In the genomic region with DNA sequence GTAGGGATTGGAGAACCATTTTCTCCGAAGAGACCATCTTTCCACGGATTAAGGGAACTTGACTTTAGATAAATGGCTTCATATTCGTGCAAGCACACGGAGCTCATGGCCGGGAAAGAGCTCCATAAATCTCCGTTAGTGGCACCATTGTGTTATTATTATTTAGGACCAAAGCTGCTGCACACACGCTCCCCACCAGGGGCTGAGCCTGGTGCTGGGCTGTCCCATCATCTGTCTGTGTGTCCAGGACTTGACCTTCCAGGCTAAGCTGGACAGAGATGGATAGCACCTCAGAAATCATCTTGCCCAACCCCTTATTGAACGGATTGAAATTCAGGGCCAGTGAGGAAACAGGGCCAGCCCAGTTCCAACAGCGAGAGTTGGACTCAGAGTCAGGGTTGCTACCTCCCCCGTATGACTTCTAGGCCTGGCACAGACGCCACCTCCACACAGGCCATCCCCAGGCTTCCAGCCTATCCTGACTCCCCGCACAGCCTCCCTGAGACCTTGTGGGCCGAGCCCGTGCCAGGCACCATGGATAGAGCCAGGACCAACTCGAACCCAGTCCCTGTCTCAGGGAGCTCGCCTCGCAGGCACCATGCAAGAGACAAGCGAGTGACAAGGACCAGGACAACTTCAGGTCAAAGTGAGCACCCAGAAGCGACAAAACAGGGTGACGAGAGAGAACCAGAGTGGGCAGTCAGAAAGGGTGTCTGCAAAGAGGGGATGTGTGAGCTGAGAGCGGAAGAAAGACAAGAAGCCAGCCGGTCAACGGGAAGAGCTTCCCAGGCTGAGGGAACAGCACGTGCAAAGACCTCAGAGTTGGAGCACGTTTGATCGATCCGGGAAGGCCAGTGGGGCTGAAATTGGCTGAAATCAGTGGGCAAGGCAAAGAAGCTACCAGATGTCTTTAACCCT, we compare ENCODE assay signal across 16 cellular contexts. TPM values are rescaled to one million over a fixed set of nuclear protein-coding genes. Genes with fewer than 3 reads are reported as not detected.
DNase-seq lines count a peak whose midpoint lies in the region; ATAC-seq and TF ChIP-seq lines count a peak whose summit lies in the region.
"Had no signal": no experiment of that assay in that cellular context is flagged by ENCODE, and none has a peak within 500 bp of the region (broad histone marks: within the 10 kb centered on the region; RNA-seq: fewer than 3 reads in every experiment).

No MANE protein-coding gene starts in this region.

- H3K9me3 ChIP-seq in AG04450 (ENCODE audit: control insufficient read depth, insufficient read depth, low read length): no peaks in the 10 kb centered on the region; the same call in 1 of the 2 replicates
- H3K9me3 ChIP-seq: heart left ventricle, psoas muscle had no signal

- in situ Hi-C loops in brain microvascular endothelial cell (cut with HindIII; ENCODE audit: low pct_ligation_motif_present, low sequenced_read_pairs): no loop called here

- peak; percentile 24; the same call in 1 of the 2 replicates for TF ChIP-seq CTCF in AG04450 (IDR thresholded peaks at IDR 0.05; ENCODE audit: low read depth, low read length)
- TF ChIP-seq CTCF in brain microvascular endothelial cell (IDR thresholded peaks at IDR 0.05; ENCODE audit: low read depth, low read length, missing control alignments): peak; percentile 43
- peak; percentile 10 for TF ChIP-seq CTCF in kidney epithelial cell (IDR thresholded peaks at IDR 0.05; ENCODE audit: insufficient read depth, low read length, poor library complexity, severe bottlenecking)

- no peak for ATAC-seq in HG03469 (IDR thresholded peaks at IDR 0.05; ENCODE audit: unreplicated experiment)
- ATAC-seq: heart left ventricle, psoas muscle had no signal

- H3K4me3 ChIP-seq in AG04450 (ENCODE audit: low read depth, low read length) (no peak overlapping the region), H7 (ENCODE audit: insufficient read depth, low read depth, low read length) (no peak overlapping the region), brain microvascular endothelial cell (ENCODE audit: low read depth, low read length) (no peak overlapping the region), kidney epithelial cell (ENCODE audit: low read depth, low read length) (no peak overlapping the region)
- H3K4me3 ChIP-seq: heart left ventricle, psoas muscle had no signal

- H3K36me3 ChIP-seq in H7 (replicated peaks; ENCODE audit: control insufficient read depth, insufficient read depth, low read length): no peaks in the 10 kb centered on the region
- H3K36me3 ChIP-seq in brain microvascular endothelial cell (replicated peaks): peaks cover 43% of the 10 kb centered on the region
- no peaks in the 10 kb centered on the region for H3K36me3 ChIP-seq in kidney epithelial cell (ENCODE audit: control insufficient read depth, insufficient read depth, low read length)
- H3K36me3 ChIP-seq: heart left ventricle had no signal

- no peaks in the 10 kb centered on the region for H3K27me3 ChIP-seq in AG04450 (ENCODE audit: control insufficient read depth, insufficient read depth, low read length)
- no peaks in the 10 kb centered on the region; the same call in 1 of the 2 replicates for H3K27me3 ChIP-seq in H7 (ENCODE audit: control insufficient read depth, insufficient read depth, low read length)
- no peaks in the 10 kb centered on the region for H3K27me3 ChIP-seq in brain microvascular endothelial cell (replicated peaks)
- H3K27me3 ChIP-seq in kidney epithelial cell (ENCODE audit: control insufficient read depth, insufficient read depth, low read length): no peaks in the 10 kb centered on the region
- H3K27me3 ChIP-seq: heart left ventricle had no signal

- POLR2A ChIA-PET in AG04450 (lab: Yijun Ruan, JAX): no interaction called here

- CTCF ChIA-PET in AG04450 (lab: Charles Lee): interaction anchor here (1.1 to 9.0 kb wide), 3 partner anchors 7 to 157 kb away, joined by 3 to 57 read pairs (median 7); no protein-coding TSS in a partner anchor

- H3K27ac ChIP-seq in AG04450 (ENCODE audit: low read depth, low read length): no peak overlapping the region
- H3K27ac ChIP-seq in brain microvascular endothelial cell: no peak overlapping the region
- H3K27ac ChIP-seq: heart left ventricle, psoas muscle had no signal

- DNase-seq in AG04450 (ENCODE audit: low read depth, low spot score) (no peak), H7 (peak; percentile 55), brain microvascular endothelial cell (peak; percentile 12), kidney epithelial cell (ENCODE audit: low read depth) (no peak), T-helper 9 cell (no peak), NCI-H1436 treated with DMSO at 0.1 percent for 48 hours (lab: John Stamatoyannopoulos, UW) (no peak), T-helper 2 cell (no peak)
- DNase-seq: activated T-cell treated with anti-CD3 and anti-CD28 coated beads, Interleukin-2, amount 50 U/mL, for 48 hours; AML-193; cerebellar nuclear complex; NCI-H1694 treated with DMSO at 0.1 percent for 48 hours; OCI-M1; psoas muscle had no signal

RNA-seq across cellular contexts. Expression of a gene that starts 45.4 kb away (rescaled TPM):
- 2.9 and 3.5 TPM in 2 replicates for polyA plus RNA-seq in AG04450 (2011; rRNA removed)
- 2.7 and 4.6 TPM in 2 replicates for polyA minus RNA-seq in AG04450 (2011; rRNA and poly(A)+ RNA removed)
- total RNA-seq in H7 (2014; rRNA removed; shearing (Covaris generic)): 0.24 and 0.78 TPM in 2 replicates
- total RNA-seq in kidney epithelial cell: 1.4 and 2.1 TPM in 2 replicates
- total RNA-seq: NCI-H460 had no signal

RNA-seq across cellular contexts. Expression of a gene that starts 50.1 kb away (rescaled TPM):
- polyA plus RNA-seq in AG04450 (2011; rRNA removed): 326 and 398 TPM in 2 replicates
- 277 and 363 TPM in 2 replicates for polyA minus RNA-seq in AG04450 (2011; rRNA and poly(A)+ RNA removed)
- total RNA-seq in H7 (2014; rRNA removed; shearing (Covaris generic)): 0.83 and 1.1 TPM in 2 replicates
- 115 and 135 TPM in 2 replicates for total RNA-seq in kidney epithelial cell

Comparison
In these comparisons a context has a peak if more than half of its experiments do, and no peak if none do; other contexts are left out.
1. DNase-seq: peak in H7 (single experiment) and brain microvascular endothelial cell (single experiment); none in AG04450 (single experiment), kidney epithelial cell (single experiment), T-helper 9 cell (single experiment), NCI-H1436 treated with DMSO at 0.1 percent for 48 hours (single experiment) and T-helper 2 cell (0 of 5).
2. RNA of a gene that starts 50.1 kb away (total RNA-seq): 115 to 135 TPM in kidney epithelial cell; 0.83 to 1.1 TPM in H7; every median in the first group is over 10 times any median in the second.
3. Peak in every context shown above with its lines, with median percentiles within 50 percentile points of each other: CTCF ChIP-seq.